In the genomic region with DNA sequence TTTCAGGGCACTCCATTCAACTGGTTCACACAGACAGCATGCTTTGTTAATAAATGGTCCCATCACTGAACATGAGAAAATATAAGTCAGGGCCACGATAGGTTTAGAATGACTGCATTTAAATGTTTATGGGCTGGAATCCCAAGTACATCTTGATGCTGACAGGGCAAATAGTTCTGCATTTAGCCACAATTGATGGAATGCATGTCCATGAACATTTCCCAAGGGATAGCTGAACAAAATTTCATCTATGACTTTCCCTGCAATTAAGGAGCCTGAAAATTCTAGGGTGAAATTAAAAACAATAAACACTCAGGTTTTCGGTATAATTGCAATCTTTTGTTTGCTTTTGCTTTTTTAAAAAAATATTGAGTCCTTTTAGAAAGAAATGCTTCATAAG, we compare ENCODE assay signal across 25 cellular contexts.
"Had no signal": no experiment of that assay in that cellular context is flagged by ENCODE, and none has a peak within 500 bp of the region (broad histone marks: within the 10 kb centered on the region; RNA-seq: fewer than 3 reads in every experiment).

No MANE protein-coding gene starts in this region.

- H3K36me3 Mint-ChIP-seq: mesothelial cell of epicardium; naive thymus-derived CD4-positive, alpha-beta T cell; neural progenitor cell; stimulated activated naive B cell treated with anti-CD40 and anti-IgM and Interleukin-4, amounts not matched to agents 10 μg/mL and 1 μg/mL and 100 μg/mL, for 72 hours had no signal

- H3K27me3 ChIP-seq: esophagus squamous epithelium, neural progenitor cell, sigmoid colon, spleen, tibial nerve, upper lobe of left lung had no signal

- H3K4me1 ChIP-seq: esophagus squamous epithelium, neural progenitor cell, parathyroid adenoma, sigmoid colon, spleen, tibial nerve, upper lobe of left lung had no signal

- H3K4me3 ChIP-seq: coronary artery, esophagus squamous epithelium, lung, neural progenitor cell, sigmoid colon, skin epidermis, spleen, thoracic aorta, tibial nerve, upper lobe of left lung had no signal

- H2AFZ ChIP-seq: neural progenitor cell, parathyroid adenoma had no signal

- H3K79me2 ChIP-seq: parathyroid adenoma had no signal

- H3K9ac ChIP-seq: neural progenitor cell, parathyroid adenoma had no signal

- H3K27ac ChIP-seq: coronary artery, esophagus squamous epithelium, neural progenitor cell, parathyroid adenoma, sigmoid colon, skin epidermis, spleen, thoracic aorta, tibial nerve, upper lobe of left lung had no signal

- H3K4me3 Mint-ChIP-seq: central memory CD8-positive, alpha-beta T cell; effector memory CD8-positive, alpha-beta T cell; mesothelial cell of epicardium; naive thymus-derived CD4-positive, alpha-beta T cell; nephron; neural progenitor cell; stimulated activated naive B cell treated with anti-CD40 and anti-IgM and Interleukin-4, amounts not matched to agents 10 μg/mL and 1 μg/mL and 100 μg/mL, for 72 hours; stimulated activated naive CD8-positive, alpha-beta T cell treated with anti-CD3 and anti-CD28 coated beads, Interleukin-15, Interleukin-2, amounts not matched to agents 100 ng/mL and 50 ng/mL, for 24 hours had no signal

- H3K4me2 ChIP-seq: neural progenitor cell had no signal

- H3K4me1 Mint-ChIP-seq: central memory CD8-positive, alpha-beta T cell; mesothelial cell of epicardium; naive thymus-derived CD4-positive, alpha-beta T cell; nephron; neural progenitor cell; stimulated activated naive B cell treated with anti-CD40 and anti-IgM and Interleukin-4, amounts not matched to agents 10 μg/mL and 1 μg/mL and 100 μg/mL, for 72 hours had no signal

- H3K27me3 Mint-ChIP-seq: progenitor cell of endocrine pancreas had no signal

- H3K9me3 Mint-ChIP-seq: central memory CD8-positive, alpha-beta T cell; naive thymus-derived CD4-positive, alpha-beta T cell; neural progenitor cell; stimulated activated naive CD8-positive, alpha-beta T cell treated with anti-CD3 and anti-CD28 coated beads, Interleukin-15, Interleukin-2, amounts not matched to agents 100 ng/mL and 50 ng/mL, for 24 hours had no signal

- H3K9me3 ChIP-seq: esophagus squamous epithelium, sigmoid colon, spleen, thoracic aorta, tibial nerve, upper lobe of left lung had no signal

- H3K36me3 ChIP-seq: esophagus squamous epithelium, neural progenitor cell, sigmoid colon, spleen, thoracic aorta, tibial nerve, upper lobe of left lung had no signal

- H3K27ac Mint-ChIP-seq: effector memory CD8-positive, alpha-beta T cell; mesothelial cell of epicardium; naive thymus-derived CD4-positive, alpha-beta T cell; nephron; neural progenitor cell; progenitor cell of endocrine pancreas; stimulated activated naive B cell treated with anti-CD40 and anti-IgM and Interleukin-4, amounts not matched to agents 10 μg/mL and 1 μg/mL and 100 μg/mL, for 72 hours; stimulated activated naive CD8-positive, alpha-beta T cell treated with anti-CD3 and anti-CD28 coated beads, Interleukin-15, Interleukin-2, amounts not matched to agents 100 ng/mL and 50 ng/mL, for 24 hours had no signal

- DNase-seq: effector memory CD8-positive, alpha-beta T cell; erythroblast; esophagus squamous epithelium; head of caudate nucleus; left ventricle myocardium superior; mesenchymal stem cell; naive thymus-derived CD4-positive, alpha-beta T cell; right cardiac atrium; sigmoid colon; spleen; stimulated activated CD4-positive, alpha-beta T cell treated with anti-CD3 and anti-CD28 coated beads, Interleukin-2, amount 100 ng/mL, for 48 hours; stimulated activated naive B cell treated with anti-CD40 and anti-IgM and Interleukin-4, amounts not matched to agents 10 μg/mL and 1 μg/mL and 100 μg/mL, for 72 hours; upper lobe of left lung had no signal
